8 cellular contexts compared by ENCODE assay signal in the genomic region with DNA sequence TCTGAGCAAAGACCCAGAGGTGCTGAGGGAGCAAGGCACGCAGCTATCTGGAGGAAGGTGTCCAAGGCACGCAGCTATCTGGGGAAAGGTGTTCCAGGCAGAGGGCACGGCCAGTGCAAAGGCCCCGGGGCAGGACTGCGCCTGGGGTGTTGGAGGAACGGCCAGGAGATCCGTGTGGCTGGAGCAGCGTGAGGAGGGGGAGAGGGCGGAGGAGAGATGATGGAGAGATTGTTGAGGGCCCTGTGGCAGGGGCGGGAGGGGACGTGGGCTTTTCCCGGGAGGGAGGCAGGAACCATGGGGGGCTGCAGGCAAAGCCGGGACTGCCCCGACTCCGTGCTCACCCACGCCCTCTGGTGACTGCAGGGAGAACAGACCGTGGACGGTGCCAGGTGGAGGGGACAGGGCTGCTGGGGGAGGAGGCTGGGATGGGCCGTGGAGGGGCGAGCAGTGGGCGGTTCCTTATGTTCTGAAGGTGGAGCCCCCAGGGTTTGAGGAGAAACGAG. TPM values are rescaled to one million over a fixed set of nuclear protein-coding genes. Genes with fewer than 3 reads are reported as not detected.
A peak's percentile ranks its signal among the peaks of the same experiment; 100 is the strongest.
DNase-seq lines count a peak whose midpoint lies in the region; ATAC-seq and TF ChIP-seq lines count a peak whose summit lies in the region.

No MANE protein-coding gene starts in this region.

- no peak overlapping the region for H3K27ac ChIP-seq in RWPE1

- CTCF ChIA-PET in RWPE1 (lab: Yijun Ruan, JAX): interaction anchor here (0.6 to 0.8 kb wide), 2 partner anchors 93 to 241 kb away, joined by 3 to 7 read pairs; a partner anchor contains a TSS

- intact Hi-C loops in left ventricle myocardium superior (cut with micrococcal nuclease): no loop called here

- TF ChIP-seq CTCF in RWPE1 (conservative IDR thresholded peaks at IDR 0.05; ENCODE audit: low read depth): peak; percentile 66

- peak; percentile 57 for ATAC-seq in left ventricle myocardium superior
- no peak for ATAC-seq in HG03520 (IDR thresholded peaks at IDR 0.05; ENCODE audit: unreplicated experiment)

- DNase-seq in NCI-H345 treated with DMSO at 0.1 percent for 48 hours (lab: John Stamatoyannopoulos, UW; ENCODE audit: unreplicated experiment): peak; percentile 3
- no peak for DNase-seq in NCI-H345 (lab: John Stamatoyannopoulos, UW)
- DNase-seq in RWPE1 (ENCODE audit: low spot score): no peak
- peak in 3 of 4 experiments; percentile 19 to 46 (median 24) for DNase-seq in activated naive CD4-positive, alpha-beta T cell (lab: John Stamatoyannopoulos, UW)
- DNase-seq in left ventricle myocardium superior: peak; percentile 64
- DNase-seq in stimulated activated CD4-positive, alpha-beta T cell treated with anti-CD3 and anti-CD28 coated beads, Interleukin-15, amount 100 ng/mL, for 48 hours (ENCODE audit: low read depth in 2 of 2): peak; percentile 21 to 42
- DNase-seq in SHP77 treated with DMSO at 0.1 percent for 48 hours (lab: John Stamatoyannopoulos, UW): no peak

- POLR2A ChIA-PET in RWPE1 (lab: Yijun Ruan, JAX; ENCODE audit: low non-redundant PET): interaction anchor here (1.2 kb wide), 1 partner anchor 14 kb away, joined by 4 read pairs; no protein-coding TSS in a partner anchor

RNA-seq across cellular contexts. Expression of a gene that starts 13.3 kb away (rescaled TPM):
- total RNA-seq in left ventricle myocardium superior: not detected

RNA-seq across cellular contexts. Expression of a gene that starts 28.9 kb away (rescaled TPM):
- total RNA-seq in left ventricle myocardium superior: 30.1 TPM

RNA-seq across cellular contexts. Expression of a gene that starts 42.4 kb away (rescaled TPM):
- total RNA-seq in left ventricle myocardium superior: not detected

RNA-seq across cellular contexts. Expression of a gene that starts 59.6 kb away (rescaled TPM):
- total RNA-seq in left ventricle myocardium superior: 58.1 TPM

Comparison
In these comparisons a context has a peak if more than half of its experiments do, and no peak if none do; other contexts are left out.
1. DNase-seq: peak in NCI-H345 treated with DMSO at 0.1 percent for 48 hours (single experiment), activated naive CD4-positive, alpha-beta T cell (3 of 4), left ventricle myocardium superior (single experiment) and stimulated activated CD4-positive, alpha-beta T cell treated with anti-CD3 and anti-CD28 coated beads, Interleukin-15, amount 100 ng/mL, for 48 hours (2 of 2); none in NCI-H345 (single experiment), RWPE1 (single experiment) and SHP77 treated with DMSO at 0.1 percent for 48 hours (single experiment).